1 cellular context compared by ENCODE assay signal in the genomic region with DNA sequence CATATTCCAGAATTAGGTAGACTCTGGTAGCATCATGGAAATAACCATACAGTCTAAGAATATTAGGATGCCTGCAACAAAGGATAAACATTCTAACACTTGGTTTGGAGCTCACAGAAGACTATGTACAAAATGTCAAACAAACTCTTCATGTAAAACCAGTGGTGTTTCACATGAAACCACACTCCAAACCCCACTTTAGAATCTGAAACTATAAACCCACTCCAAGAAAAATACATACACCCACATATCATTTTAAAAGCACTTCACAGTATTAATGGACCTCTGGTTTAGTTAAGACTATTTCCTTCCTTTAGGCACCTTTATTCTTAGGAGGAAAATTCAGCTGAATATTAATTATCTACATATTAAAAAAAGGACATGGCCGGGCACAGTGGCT.
TF ChIP-seq lines count a peak whose summit lies in the region.

No MANE protein-coding gene starts in this region.

TF ChIP-seq in GM12878, 131 proteins besides CTCF, POLR2A, EP300 and RAD21:
- TF ChIP-seq ZNF622 (IDR thresholded peaks at IDR 0.05) = no peak
- peak; percentile 58; the same call in 1 of the 2 replicates for TF ChIP-seq MEF2A (IDR thresholded peaks at IDR 0.05; ENCODE audit: insufficient read depth, low read depth, low read length)
- TF ChIP-seq IKZF2 (IDR thresholded peaks at IDR 0.05) = 0 out of 4 replicates have a peak, but pooled peaks of 1 of the 2 experiments have one; percentile 20
- peak; percentile 62 for TF ChIP-seq RUNX3 (IDR thresholded peaks at IDR 0.05; ENCODE audit: low read length)
- no peak for TF ChIP-seq PAX5 (IDR thresholded peaks at IDR 0.05; ENCODE audit: borderline replicate concordance, low read depth, low read length)
